ENCODE assay signal across 17 cellular contexts in genomic region chr3:164467027-164467426, GRCh38.
DNase-seq lines count a peak whose midpoint lies in the region; ATAC-seq, FAIRE-seq and TF ChIP-seq lines count a peak whose summit lies in the region.
"Had no signal": no experiment of that assay in that cellular context is flagged by ENCODE, and none has a peak within 500 bp of the region (broad histone marks: within the 10 kb centered on the region; RNA-seq: fewer than 3 reads in every experiment).

No MANE protein-coding gene starts in this region.

- 36% methylated on average over 1 of the region's 1 CpG for WGBS in GM12878 (ENCODE audit: insufficient coverage, insufficient replicate concordance, low lambda C conversion rate, missing lambda C conversion rate)
- no CpG with 5 or more reads among the region's 1 CpG for WGBS in mesendoderm (ENCODE audit: extremely low coverage, insufficient coverage, low lambda C conversion rate)

- no peak overlapping the region for H2AK5ac ChIP-seq in mesendoderm (ENCODE audit: low read length)

- H2BK15ac ChIP-seq in mesendoderm (replicated peaks; ENCODE audit: low read depth) = no peak overlapping the region

- FAIRE-seq in GM12878 (lab: Jason Lieb, UNC) (no peak), GM19239 (lab: Jason Lieb, UNC) (no peak)

- H3K4me3 ChIP-seq in GM12878 (no peak overlapping the region), mesendoderm (ENCODE audit: low read length) (no peak overlapping the region)
- H3K4me3 ChIP-seq: BLaER1, MG63 had no signal

- H2BK120ac ChIP-seq in mesendoderm (ENCODE audit: low read depth, low read length) = no peak overlapping the region

- no peak overlapping the region for H4K8ac ChIP-seq in mesendoderm (ENCODE audit: low read depth, low read length)

- intact Hi-C loops in GM12878 (cut with micrococcal nuclease; ENCODE audit: unreplicated experiment) = no loop called here

- H3K27ac ChIP-seq in GM12878 (ENCODE audit: control insufficient read depth, insufficient read depth) (no peak overlapping the region), mesendoderm (ENCODE audit: low read depth, low read length) (no peak overlapping the region)
- H3K27ac ChIP-seq: BLaER1 had no signal

- POLR2A ChIA-PET in GM12878 (lab: Charles Lee) = no interaction called here

- BruUV-seq in GM12878 (replicated peaks; lab: Mats Ljungman, UMichigan) = no TSS peak

- DNase-seq in Caki2 (ENCODE audit: low read depth) (peak; percentile 69), HT-29 (ENCODE audit: low spot score) (peak; percentile 21), GM12878 (ENCODE audit: low read depth, low spot score) (no peak), mesendoderm (peak; percentile 6), CD1c-positive myeloid dendritic cell (ENCODE audit: extremely low spot score) (no peak), GM19239 (ENCODE audit: insufficient read length, low spot score) (no peak)
- DNase-seq in activated CD4-positive, alpha-beta T cell treated with anti-CD3 and anti-CD28 coated beads for 1 hour = no peak
- DNase-seq: Caco-2; CD4-positive, alpha-beta memory T cell; Kasumi-1; MG63; NCI-H1417; NCI-H187; NCI-H446 treated with DMSO at 0.1 percent for 48 hours; OCI-M1; Right ventricle myocardium superior had no signal

- no peak for TF ChIP-seq POLR2A in GM12878 (IDR thresholded peaks at IDR 0.05; ENCODE audit: low read depth, low read length)

- RAD21 ChIA-PET in GM12878 (lab: Charles Lee; ENCODE audit: unreplicated experiment) = no interaction called here

- TF ChIP-seq EP300 in GM12878 (IDR thresholded peaks at IDR 0.05; ENCODE audit: borderline replicate concordance in 1 of 2, control insufficient read depth in 1 of 2, low read depth in 2 of 2, low read length in 2 of 2) = no peak

- H2AFZ ChIP-seq in GM12878 (ENCODE audit: control insufficient read depth, low read depth, low read length) = no peak overlapping the region

- no peak overlapping the region for H3K9ac ChIP-seq in GM12878 (ENCODE audit: control insufficient read depth, insufficient read depth, low read length)
- no peak overlapping the region for H3K9ac ChIP-seq in mesendoderm (ENCODE audit: low read length)
- H3K9ac ChIP-seq: BLaER1 had no signal

- H3K4me1 ChIP-seq in GM12878 (ENCODE audit: control insufficient read depth, insufficient read depth, low read length) (no peaks in the 10 kb centered on the region), mesendoderm (ENCODE audit: control insufficient read depth, low read depth, low read length) (no peaks in the 10 kb centered on the region)
- H3K4me1 ChIP-seq: BLaER1 had no signal

- no peak for TF ChIP-seq RAD21 in GM12878 (IDR thresholded peaks at IDR 0.05; ENCODE audit: insufficient read depth, low read depth, low read length)

- H3K36me3 ChIP-seq in GM12878 (ENCODE audit: control insufficient read depth in 2 of 2, insufficient read depth in 2 of 2, low read length in 1 of 2) (no peaks in the 10 kb centered on the region), mesendoderm (ENCODE audit: control insufficient read depth, insufficient read depth, low read length) (no peaks in the 10 kb centered on the region)
- H3K36me3 ChIP-seq: BLaER1, MG63 had no signal

- H3K27me3 ChIP-seq in GM12878 (replicated peaks in 1 of 2; ENCODE audit: control insufficient read depth in 2 of 2, insufficient read depth in 2 of 2, low read length in 1 of 2) (no peaks in the 10 kb centered on the region), mesendoderm (ENCODE audit: insufficient read depth, low read length, poor library complexity) (no peaks in the 10 kb centered on the region)
- H3K27me3 ChIP-seq: BLaER1, MG63 had no signal

- H2BK5ac ChIP-seq in mesendoderm (ENCODE audit: low read length) = no peak overlapping the region

- CTCF ChIA-PET in GM12878 (lab: Yijun Ruan, JAX) = no interaction called here

- no peaks in the 10 kb centered on the region for H3K9me3 ChIP-seq in GM12878 (replicated peaks; ENCODE audit: control insufficient read depth, insufficient read depth, low read length)
- H3K9me3 ChIP-seq: Caco-2 had no signal

- peak; percentile 23; the same call in 1 of the 3 replicates for ATAC-seq in GM12878

- H3K4me2 ChIP-seq in GM12878 (ENCODE audit: control insufficient read depth, insufficient read depth) (no peak overlapping the region), mesendoderm (ENCODE audit: low read length) (no peak overlapping the region)
- H3K4me2 ChIP-seq: BLaER1 had no signal

- no peaks in the 10 kb centered on the region for H3K79me1 ChIP-seq in mesendoderm (ENCODE audit: low read length)

- no peak overlapping the region for H4K5ac ChIP-seq in mesendoderm (ENCODE audit: low read length)

- SMC1A ChIA-PET in GM12878 (lab: Charles Lee; ENCODE audit: uncharacterized antibody, unreplicated experiment) = no interaction called here

- no peak overlapping the region for H3K18ac ChIP-seq in mesendoderm (ENCODE audit: low read length)

- H3K79me2 ChIP-seq in GM12878 (ENCODE audit: control insufficient read depth, insufficient read depth, low read length) = no peaks in the 10 kb centered on the region
- no peaks in the 10 kb centered on the region for H3K79me2 ChIP-seq in mesendoderm (ENCODE audit: control insufficient read depth, insufficient read depth, low read length)

- in situ Hi-C loops in Caki2 (cut with HindIII; ENCODE audit: low pct_unique_long_range_greater_than_20kb, low sequenced_read_pairs) (no loop called here), GM12878 (cut with MboI) (no loop called here)

- H3K23ac ChIP-seq in mesendoderm (ENCODE audit: low read length) = no peak overlapping the region

- no peaks in the 10 kb centered on the region for H4K20me1 ChIP-seq in GM12878 (ENCODE audit: control insufficient read depth, insufficient read depth)
- H4K20me1 ChIP-seq: BLaER1 had no signal

- no peak for TF ChIP-seq CTCF in GM12878 (IDR thresholded peaks at IDR 0.05 in 2 of 3, conservative IDR thresholded peaks at IDR 0.05 in 1 of 3; ENCODE audit: control insufficient read depth in 2 of 3, extremely low read depth in 1 of 3, insufficient read depth in 1 of 3, low read depth in 3 of 3, low read length in 3 of 3)

- no peak overlapping the region for H3K56ac ChIP-seq in mesendoderm (ENCODE audit: low read length)

- no peak overlapping the region for H3K4ac ChIP-seq in mesendoderm (ENCODE audit: low read depth, low read length)

TF ChIP-seq in GM12878, 131 proteins besides CTCF, POLR2A, EP300 and RAD21:
- no peak for TF ChIP-seq EGR1 (IDR thresholded peaks at IDR 0.05; ENCODE audit: borderline replicate concordance in 1 of 2, low read depth in 2 of 2, low read length in 2 of 2)
- no peak for TF ChIP-seq CBX5 (IDR thresholded peaks at IDR 0.05; ENCODE audit: low read depth)
- TF ChIP-seq TARDBP (IDR thresholded peaks at IDR 0.05; ENCODE audit: borderline replicate concordance) = no peak
- TF ChIP-seq RFX5 (IDR thresholded peaks at IDR 0.05; ENCODE audit: low read depth, low read length) = no peak
- TF ChIP-seq STAT3 (IDR thresholded peaks at IDR 0.05; ENCODE audit: low read depth, low read length) = no peak
- no peak for TF ChIP-seq EED (IDR thresholded peaks at IDR 0.05; ENCODE audit: low read depth)
- TF ChIP-seq CREM (IDR thresholded peaks at IDR 0.05; ENCODE audit: low read depth) = no peak
- TF ChIP-seq BRCA1 (IDR thresholded peaks at IDR 0.05; ENCODE audit: low read depth, low read length) = no peak
- TF ChIP-seq ELK1 (IDR thresholded peaks at IDR 0.05; ENCODE audit: low read depth, low read length) = no peak
- no peak for TF ChIP-seq ATF3 (IDR thresholded peaks at IDR 0.05; ENCODE audit: borderline replicate concordance, extremely low read depth, low read depth, low read length)
- TF ChIP-seq CBFB (IDR thresholded peaks at IDR 0.05; ENCODE audit: low read depth) = no peak

Comparison
In these comparisons a context has a peak if more than half of its experiments do, and no peak if none do; other contexts are left out.
1. DNase-seq: peak in Caki2 (single experiment), HT-29 (single experiment) and mesendoderm (single experiment); none in GM12878 (single experiment), activated CD4-positive, alpha-beta T cell treated with anti-CD3 and anti-CD28 coated beads for 1 hour (single experiment), CD1c-positive myeloid dendritic cell (single experiment) and GM19239 (single experiment).